8 cellular contexts compared by ENCODE assay signal in the genomic region with DNA sequence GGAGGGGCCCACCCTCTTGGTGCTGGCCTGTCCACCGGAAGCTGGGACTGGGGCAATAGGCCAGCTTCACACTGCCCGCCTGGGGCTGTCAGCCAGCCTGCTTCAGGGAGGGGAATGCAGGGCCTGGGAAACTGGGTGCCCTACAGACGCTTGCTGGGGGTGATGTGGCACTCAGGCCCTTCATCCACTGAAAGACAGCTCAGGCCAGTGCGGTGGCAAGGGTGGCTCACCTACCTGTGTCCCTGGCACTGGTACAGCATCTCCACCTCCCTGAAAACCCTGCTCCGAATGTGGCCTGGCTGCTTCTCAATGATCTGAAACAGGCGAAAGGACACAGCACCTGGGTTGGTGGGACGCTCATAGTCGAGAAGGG. TPM values are rescaled to one million over a fixed set of nuclear protein-coding genes. Genes with fewer than 3 reads are reported as not detected.
DNase-seq lines count a peak whose midpoint lies in the region; ATAC-seq and TF ChIP-seq lines count a peak whose summit lies in the region.

No MANE protein-coding gene starts in this region.

- H3K9me3 ChIP-seq in mucosa of rectum (ENCODE audit: control insufficient read depth in 2 of 2, low read length in 2 of 2) (no peaks in the 10 kb centered on the region), upper lobe of left lung (no peaks in the 10 kb centered on the region)

- CTCF ChIA-PET in activated naive CD4-positive, alpha-beta T cell treated with anti-CD3 and anti-CD28 coated beads for 36 hours (lab: Charles Lee) = interaction anchor here (1.3 to 2.3 kb wide), 4 partner anchors 9 to 44 kb away, joined by 3 to 10 read pairs (median 6); no protein-coding TSS in a partner anchor
- CTCF ChIA-PET in MCF 10A (lab: Yijun Ruan, JAX) = interaction anchor here (0.6 to 1.8 kb wide), 5 partner anchors 11 to 479 kb away, joined by 3 to 6 read pairs (median 5); no protein-coding TSS in a partner anchor

- H3K27me3 ChIP-seq in mucosa of rectum (ENCODE audit: control insufficient read depth in 2 of 2, insufficient read depth in 2 of 2, low read length in 2 of 2) = no peaks in the 10 kb centered on the region
- no peaks in the 10 kb centered on the region for H3K27me3 ChIP-seq in upper lobe of left lung

- H3K27ac ChIP-seq in mucosa of rectum (ENCODE audit: low read depth in 2 of 2, low read length in 2 of 2) (peak overlapping the region; percentile 87 to 94), upper lobe of left lung (peak overlapping the region; percentile 83 to 100 (median 93))

- POLR2A ChIA-PET in MCF 10A (lab: Yijun Ruan, JAX) = interaction anchor here (1.4 to 4.4 kb wide), 4 partner anchors 10 to 24 kb away, joined by 4 to 87 read pairs (median 16); partner anchors contain the start of gene MKNK2

- DNase-seq in activated naive CD4-positive, alpha-beta T cell treated with anti-CD3 and anti-CD28 coated beads for 36 hours = no peak
- no peak for DNase-seq in activated naive CD4-positive, alpha-beta T cell treated with Interleukin-2 at 50 U/mL for 16 hours
- DNase-seq in MCF 10A (ENCODE audit: unreplicated experiment) = no peak
- peak; percentile 46 to 60 for DNase-seq in upper lobe of left lung
- no peak for DNase-seq in NCI-H2196 treated with DMSO at 0.1 percent for 48 hours (lab: John Stamatoyannopoulos, UW; ENCODE audit: unreplicated experiment)

- H3K4me3 Mint-ChIP-seq in activated naive CD4-positive, alpha-beta T cell treated with anti-CD3 and anti-CD28 coated beads for 36 hours = peak overlapping the region; percentile 52
- H3K4me3 Mint-ChIP-seq in MCF 10A (ENCODE audit: unreplicated experiment) = peak overlapping the region; percentile 56

- H3K36me3 Mint-ChIP-seq in activated naive CD4-positive, alpha-beta T cell treated with anti-CD3 and anti-CD28 coated beads for 36 hours (ENCODE audit: low read depth) = peaks cover 15% of the 10 kb centered on the region
- peaks cover 55% of the 10 kb centered on the region for H3K36me3 Mint-ChIP-seq in MCF 10A (ENCODE audit: insufficient read depth, unreplicated experiment)

- BruUV-seq in MCF 10A (replicated peaks; lab: Mats Ljungman, UMichigan) = no TSS peak

- H3K9ac ChIP-seq in mucosa of rectum (ENCODE audit: low read depth in 1 of 2, low read length in 2 of 2) = peak overlapping the region in 1 of 2 donors; percentile 76

- H3K9me3 Mint-ChIP-seq in activated naive CD4-positive, alpha-beta T cell treated with anti-CD3 and anti-CD28 coated beads for 36 hours = no peaks in the 10 kb centered on the region
- no peaks in the 10 kb centered on the region for H3K9me3 Mint-ChIP-seq in MCF 10A (ENCODE audit: unreplicated experiment)

- TF ChIP-seq EP300 in upper lobe of left lung (IDR thresholded peaks at IDR 0.05) = no peak

- no peak for TF ChIP-seq CTCF in MCF 10A (IDR thresholded peaks at IDR 0.05; ENCODE audit: unreplicated experiment)
- TF ChIP-seq CTCF in upper lobe of left lung (IDR thresholded peaks at IDR 0.05) = no peak

- TF ChIP-seq POLR2A in upper lobe of left lung (IDR thresholded peaks at IDR 0.05) = no peak

- 60 to 85% methylated on average over 1 to 6 of the region's 8 CpGs for WGBS in upper lobe of left lung, 2 donors

- peaks cover 44 to 53% of the 10 kb centered on the region in 2 donors for H3K4me1 ChIP-seq in mucosa of rectum (ENCODE audit: control insufficient read depth in 2 of 2, insufficient read depth in 2 of 2, low read length in 2 of 2)
- H3K4me1 ChIP-seq in upper lobe of left lung = peaks cover 73 to 81% (median 75%) of the 10 kb centered on the region in 4 donors

- H3K27ac Mint-ChIP-seq in activated naive CD4-positive, alpha-beta T cell treated with anti-CD3 and anti-CD28 coated beads for 36 hours = peak overlapping the region; percentile 83
- H3K27ac Mint-ChIP-seq in MCF 10A (ENCODE audit: low read depth, unreplicated experiment) = peak overlapping the region; percentile 31

- ATAC-seq in upper lobe of left lung (ENCODE audit: low FRiP score in 2 of 2) (no peak), HG02981 (IDR thresholded peaks at IDR 0.05; ENCODE audit: unreplicated experiment) (no peak), GM18909 (IDR thresholded peaks at IDR 0.05; ENCODE audit: poor library complexity, unreplicated experiment) (no peak)

- peaks cover 39% of the 10 kb centered on the region for H3K4me1 Mint-ChIP-seq in activated naive CD4-positive, alpha-beta T cell treated with anti-CD3 and anti-CD28 coated beads for 36 hours (ENCODE audit: low read depth)
- peaks cover 16% of the 10 kb centered on the region for H3K4me1 Mint-ChIP-seq in MCF 10A (ENCODE audit: insufficient read depth, unreplicated experiment)

- H3K4me3 ChIP-seq in mucosa of rectum (ENCODE audit: low read length in 2 of 2) = no peak overlapping the region
- H3K4me3 ChIP-seq in upper lobe of left lung = peak overlapping the region in 1 of 4 donors; percentile 39

- H3K36me3 ChIP-seq in mucosa of rectum (ENCODE audit: control insufficient read depth in 2 of 2, insufficient read depth in 2 of 2, low read length in 2 of 2) = peaks cover 58 to 64% of the 10 kb centered on the region in 2 donors
- peaks cover 47 to 93% (median 74%) of the 10 kb centered on the region in 4 donors for H3K36me3 ChIP-seq in upper lobe of left lung

- intact Hi-C loops in activated naive CD4-positive, alpha-beta T cell treated with anti-CD3 and anti-CD28 coated beads for 36 hours (cut with micrococcal nuclease) = no loop called here
- intact Hi-C loops in MCF 10A (cut with micrococcal nuclease) = loop anchor here (2.0 kb wide), 1 partner anchor 24 kb away; no protein-coding TSS in a partner anchor

- H3K27me3 Mint-ChIP-seq in activated naive CD4-positive, alpha-beta T cell treated with anti-CD3 and anti-CD28 coated beads for 36 hours (ENCODE audit: low read depth) = no peaks in the 10 kb centered on the region
- H3K27me3 Mint-ChIP-seq in MCF 10A (ENCODE audit: insufficient read depth, unreplicated experiment) = no peaks in the 10 kb centered on the region

RNA-seq across cellular contexts. Expression of gene MKNK2, which starts 7.8 kb away (rescaled TPM):
- total RNA-seq in activated naive CD4-positive, alpha-beta T cell treated with anti-CD3 and anti-CD28 coated beads for 36 hours = 100 to 1,000 TPM; 155 to 157 TPM
- total RNA-seq in MCF 10A (2022) (146 and 224 TPM in 2 replicates), upper lobe of left lung (100 to 1,000 TPM; 200 to 397 (median 264) TPM)

RNA-seq across cellular contexts. Expression of gene BTBD2, which starts 27.7 kb away (rescaled TPM):
- total RNA-seq in activated naive CD4-positive, alpha-beta T cell treated with anti-CD3 and anti-CD28 coated beads for 36 hours = 10 to 100 TPM; 37.0 to 49.0 TPM
- total RNA-seq in MCF 10A (2022) (53.1 and 53.4 TPM in 2 replicates), upper lobe of left lung (10 to 100 TPM; 49.0 to 87.3 (median 69.8) TPM)

RNA-seq across cellular contexts. Expression of gene MOB3A, which starts 52.9 kb away (rescaled TPM):
- 10 to 100 TPM; 43.7 to 44.1 TPM for total RNA-seq in activated naive CD4-positive, alpha-beta T cell treated with anti-CD3 and anti-CD28 coated beads for 36 hours
- total RNA-seq in MCF 10A (2022) = 40.9 and 47.2 TPM in 2 replicates
- total RNA-seq in upper lobe of left lung = 100 to 1,000 TPM in 1 of 6 donors, 10 to 100 TPM in 5; 35.4 to 107 (median 60.7) TPM

RNA-seq across cellular contexts. Expression of gene IZUMO4, which starts 53.5 kb away (rescaled TPM):
- total RNA-seq in activated naive CD4-positive, alpha-beta T cell treated with anti-CD3 and anti-CD28 coated beads for 36 hours = 10 to 100 TPM; 13.1 to 14.2 TPM
- total RNA-seq in MCF 10A (2022) = 3.1 and 5.3 TPM in 2 replicates
- total RNA-seq in upper lobe of left lung = 10 to 100 TPM in 2 of 6 donors, 1 to 10 TPM in 3, under 1 TPM in 1; 0.59 to 61.8 (median 6.4) TPM

Comparison
In these comparisons a context has a peak if more than half of its experiments do, and no peak if none do; other contexts are left out.
1. DNase-seq: peak in upper lobe of left lung (2 of 2); none in activated naive CD4-positive, alpha-beta T cell treated with anti-CD3 and anti-CD28 coated beads for 36 hours (single experiment), activated naive CD4-positive, alpha-beta T cell treated with Interleukin-2 at 50 U/mL for 16 hours (single experiment), MCF 10A (single experiment) and NCI-H2196 treated with DMSO at 0.1 percent for 48 hours (single experiment).